33 cellular contexts compared by ENCODE assay signal in the genomic region with DNA sequence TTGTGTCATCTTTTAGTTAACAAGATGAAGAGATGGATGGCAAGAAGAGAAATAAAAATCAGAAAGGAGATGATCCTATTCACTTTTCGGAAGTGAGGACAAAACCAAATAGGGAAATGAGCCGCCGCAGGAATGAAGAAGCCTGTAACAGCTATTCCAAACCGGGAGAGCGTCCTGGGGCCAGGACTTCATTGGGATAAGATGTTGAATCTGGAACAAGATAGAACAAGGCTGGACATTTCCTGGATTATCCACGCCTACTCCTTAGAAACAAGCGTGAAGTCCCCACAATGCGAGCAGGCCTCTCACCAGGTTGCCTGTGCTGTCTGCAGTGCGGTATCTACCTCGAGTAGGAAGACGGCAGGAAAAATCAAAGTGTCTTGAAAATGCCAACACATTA.
"Had no signal": no experiment of that assay in that cellular context is flagged by ENCODE, and none has a peak within 500 bp of the region (broad histone marks: within the 10 kb centered on the region; RNA-seq: fewer than 3 reads in every experiment).

No MANE protein-coding gene starts in this region.

- H3K27ac Mint-ChIP-seq: activated CD4-positive, alpha-beta memory T cell treated with anti-CD3 and anti-CD28 coated beads for 36 hours; activated CD4-positive, alpha-beta T cell treated with anti-CD3 and anti-CD28 coated beads for 36 hours; activated CD4-positive, alpha-beta T cell treated with anti-CD3 and anti-CD28 coated beads, Interleukin-2, amount 10 ng/mL, durations not matched to agents 7 days and 5 days; activated CD8-positive, alpha-beta memory T cell treated with anti-CD3 and anti-CD28 coated beads, Interleukin-2, amount 10 ng/mL, durations not matched to agents 7 days and 5 days; activated naive CD8-positive, alpha-beta T cell treated with anti-CD3 and anti-CD28 coated beads for 36 hours; activated T-cell treated with anti-CD3 and anti-CD28 coated beads, Interleukin-2, amount 50 U/mL, for 72 hours; activated T-helper 17 cell treated with anti-CD3 and anti-CD28 coated beads, Interleukin-2, amount 50 U/mL, for 72 hours; T-helper 1 cell treated with Interleukin-12 subunit alpha and Interleukin-12 subunit beta and Interleukin-4 antibody, amounts not matched to agents 30 μg/mL and 1 μg/mL, for 36 hours; T-helper 2 cell treated with Interferon-gamma antibody and Interleukin-4, amounts not matched to agents 5 μg/mL and 100 μg/mL, for 36 hours; WTC11 had no signal

- H3K4me1 Mint-ChIP-seq: activated CD4-positive, alpha-beta T cell treated with anti-CD3 and anti-CD28 coated beads for 36 hours; activated CD4-positive, alpha-beta T cell treated with anti-CD3 and anti-CD28 coated beads, Interleukin-2, amount 10 ng/mL, durations not matched to agents 7 days and 5 days; activated naive CD8-positive, alpha-beta T cell treated with anti-CD3 and anti-CD28 coated beads for 36 hours; activated T-helper 17 cell treated with anti-CD3 and anti-CD28 coated beads, Interleukin-2, amount 50 U/mL, for 72 hours had no signal

- H3K9me3 Mint-ChIP-seq: activated CD4-positive, alpha-beta memory T cell treated with anti-CD3 and anti-CD28 coated beads for 36 hours; activated CD4-positive, alpha-beta T cell treated with anti-CD3 and anti-CD28 coated beads, Interleukin-2, amount 10 ng/mL, durations not matched to agents 7 days and 5 days; activated naive CD8-positive, alpha-beta T cell treated with anti-CD3 and anti-CD28 coated beads for 36 hours; activated T-cell treated with anti-CD3 and anti-CD28 coated beads, Interleukin-2, amount 50 U/mL, for 72 hours; activated T-helper 17 cell treated with anti-CD3 and anti-CD28 coated beads, Interleukin-2, amount 50 U/mL, for 72 hours; T-helper 1 cell treated with Interleukin-12 subunit alpha and Interleukin-12 subunit beta and Interleukin-4 antibody, amounts not matched to agents 30 μg/mL and 1 μg/mL, for 36 hours; T-helper 2 cell treated with Interferon-gamma antibody and Interleukin-4, amounts not matched to agents 5 μg/mL and 100 μg/mL, for 36 hours; WTC11 had no signal

- H3K27ac ChIP-seq: Peyer's patch, SJSA1 had no signal

- ATAC-seq: activated CD4-positive, alpha-beta T cell treated with anti-CD3 and anti-CD28 coated beads for 36 hours; activated CD4-positive, CD25-positive, alpha-beta regulatory T cell treated with anti-CD3 and anti-CD28 coated beads, Interleukin-2, amount 50 U/mL, for 24 hours; activated CD8-positive, alpha-beta memory T cell treated with anti-CD3 and anti-CD28 coated beads, Interleukin-2, amount 10 ng/mL, durations not matched to agents 7 days and 5 days; activated T-cell treated with anti-CD3 and anti-CD28 coated beads, Interleukin-2, amount 50 U/mL, for 72 hours; activated T-helper 17 cell treated with anti-CD3 and anti-CD28 coated beads, Interleukin-2, amount 50 U/mL, for 72 hours; K562; PC-3; WTC11 had no signal

- H3K4me1 ChIP-seq: Peyer's patch had no signal

- H3K9me3 ChIP-seq: Peyer's patch, SJSA1, SK-N-SH had no signal

- H3K4me3 Mint-ChIP-seq: activated CD4-positive, alpha-beta memory T cell treated with anti-CD3 and anti-CD28 coated beads for 36 hours; activated CD4-positive, alpha-beta T cell treated with anti-CD3 and anti-CD28 coated beads for 36 hours; activated CD4-positive, alpha-beta T cell treated with anti-CD3 and anti-CD28 coated beads, Interleukin-2, amount 10 ng/mL, durations not matched to agents 7 days and 5 days; activated CD8-positive, alpha-beta memory T cell treated with anti-CD3 and anti-CD28 coated beads, Interleukin-2, amount 10 ng/mL, durations not matched to agents 7 days and 5 days; activated naive CD8-positive, alpha-beta T cell treated with anti-CD3 and anti-CD28 coated beads for 36 hours; activated T-cell treated with anti-CD3 and anti-CD28 coated beads, Interleukin-2, amount 50 U/mL, for 72 hours; activated T-helper 17 cell treated with anti-CD3 and anti-CD28 coated beads, Interleukin-2, amount 50 U/mL, for 72 hours; T-helper 1 cell treated with Interleukin-12 subunit alpha and Interleukin-12 subunit beta and Interleukin-4 antibody, amounts not matched to agents 30 μg/mL and 1 μg/mL, for 36 hours; T-helper 2 cell treated with Interferon-gamma antibody and Interleukin-4, amounts not matched to agents 5 μg/mL and 100 μg/mL, for 36 hours; WTC11 had no signal

- H3K27me3 Mint-ChIP-seq: activated CD4-positive, alpha-beta memory T cell treated with anti-CD3 and anti-CD28 coated beads for 36 hours; activated CD4-positive, alpha-beta T cell treated with anti-CD3 and anti-CD28 coated beads for 36 hours; activated CD4-positive, alpha-beta T cell treated with anti-CD3 and anti-CD28 coated beads, Interleukin-2, amount 10 ng/mL, durations not matched to agents 7 days and 5 days; activated CD8-positive, alpha-beta memory T cell treated with anti-CD3 and anti-CD28 coated beads, Interleukin-2, amount 10 ng/mL, durations not matched to agents 7 days and 5 days; activated naive CD8-positive, alpha-beta T cell treated with anti-CD3 and anti-CD28 coated beads for 36 hours; activated T-helper 17 cell treated with anti-CD3 and anti-CD28 coated beads, Interleukin-2, amount 50 U/mL, for 72 hours had no signal

- H3K4me3 ChIP-seq: K562, Peyer's patch, SJSA1 had no signal

- DNase-seq: activated CD4-positive, alpha-beta memory T cell treated with anti-CD3 and anti-CD28 coated beads for 36 hours; activated CD4-positive, alpha-beta T cell treated with anti-CD3 and anti-CD28 coated beads for 36 hours; activated CD4-positive, alpha-beta T cell treated with anti-CD3 and anti-CD28 coated beads, Interleukin-2, amount 10 ng/mL, durations not matched to agents 7 days and 5 days; activated CD8-positive, alpha-beta memory T cell treated with anti-CD3 and anti-CD28 coated beads, Interleukin-2, amount 10 ng/mL, durations not matched to agents 7 days and 5 days; activated effector memory CD4-positive, alpha-beta T cell treated with anti-CD3 and anti-CD28 coated beads, Interleukin-2, amount 50 U/mL, for 16 hours; activated naive CD4-positive, alpha-beta T cell; activated naive CD4-positive, alpha-beta T cell treated with anti-CD3 and anti-CD28 coated beads, Interleukin-2, amount 50 U/mL, for 16 hours; activated naive CD8-positive, alpha-beta T cell treated with anti-CD3 and anti-CD28 coated beads for 36 hours; activated T-cell treated with anti-CD3 and anti-CD28 coated beads, Interleukin-2, amount 50 U/mL, for 1 hour; activated T-cell treated with anti-CD3 and anti-CD28 coated beads, Interleukin-2, amount 50 U/mL, for 72 hours; amniotic stem cell; IMR-90; NCI-H1105; NCI-H1417 treated with DMSO at 0.1 percent for 48 hours; NCI-H1930; NCI-H2107; NCI-H2171; NCI-H510A; NCI-H526; NCI-H748 treated with DMSO at 0.1 percent for 48 hours; NK-92 treated with Interleukin-12 subunit alpha and Interleukin-12 subunit beta, amount 100 ng/mL, for 24 hours; PC-3; Peyer's patch; RPMI8226; SHP77 treated with DMSO at 0.1 percent for 48 hours; SK-N-SH had no signal

- H3K27me3 ChIP-seq: Peyer's patch, SJSA1 had no signal
